In genomic region chr15:93619597-93619996, GRCh38 we compare ENCODE assay signal across 31 cellular contexts.
"Had no signal": no experiment of that assay in that cellular context is flagged by ENCODE, and none has a peak within 500 bp of the region (broad histone marks: within the 10 kb centered on the region; RNA-seq: fewer than 3 reads in every experiment).

No MANE protein-coding gene starts in this region.

- H3K27ac Mint-ChIP-seq: activated CD4-positive, alpha-beta memory T cell treated with anti-CD3 and anti-CD28 coated beads, Interleukin-2, amount 10 ng/mL, durations not matched to agents 7 days and 5 days; activated CD4-positive, alpha-beta T cell treated with anti-CD3 and anti-CD28 coated beads, Interleukin-2, amount 10 ng/mL, durations not matched to agents 7 days and 5 days; activated naive CD4-positive, alpha-beta T cell treated with anti-CD3 and anti-CD28 coated beads, Interleukin-2, amount 10 ng/mL, durations not matched to agents 7 days and 5 days; activated naive CD4-positive, alpha-beta T cell treated with anti-CD3 and anti-CD28 coated beads, Interleukin-2, amount 50 U/mL, for 72 hours; activated naive CD8-positive, alpha-beta T cell treated with anti-CD3 and anti-CD28 coated beads, Interleukin-2, amount 10 ng/mL, durations not matched to agents 7 days and 5 days; activated T-cell treated with anti-CD3 and anti-CD28 coated beads, Interleukin-2, amount 50 U/mL, for 24 hours; activated T-cell treated with anti-CD3 and anti-CD28 coated beads, Interleukin-2, amount 50 U/mL, for 72 hours; dendritic cell treated with granulocyte-macrophage colony-stimulating factor and Interleukin-4, amounts not matched to agents 40 ng/mL and 50 ng/mL, for 4 days; effector memory CD8-positive, alpha-beta T cell; T-helper 17 cell; T-helper 2 cell treated with Interferon-gamma antibody and Interleukin-4, amounts not matched to agents 5 μg/mL and 100 μg/mL, for 36 hours had no signal

- DNase-seq: activated CD4-positive, alpha-beta memory T cell treated with anti-CD3 and anti-CD28 coated beads, Interleukin-2, amount 10 ng/mL, durations not matched to agents 7 days and 5 days; activated CD4-positive, alpha-beta T cell treated with anti-CD3 and anti-CD28 coated beads for 1 hour; activated CD4-positive, alpha-beta T cell treated with anti-CD3 and anti-CD28 coated beads for 4 hours; activated CD4-positive, alpha-beta T cell treated with anti-CD3 and anti-CD28 coated beads, Interleukin-2, amount 10 ng/mL, durations not matched to agents 7 days and 5 days; activated CD4-positive, alpha-beta T cell treated with anti-CD3 and anti-CD28 coated beads, Interleukin-2, amount 50 U/mL, for 4 hours; activated CD8-positive, alpha-beta memory T cell treated with anti-CD3 and anti-CD28 coated beads, Interleukin-2, amount 50 U/mL, for 48 hours; activated gamma-delta T cell; activated naive CD4-positive, alpha-beta T cell; activated naive CD4-positive, alpha-beta T cell treated with anti-CD3 and anti-CD28 coated beads, Interleukin-2, amount 10 ng/mL, durations not matched to agents 7 days and 5 days; activated naive CD8-positive, alpha-beta T cell treated with anti-CD3 and anti-CD28 coated beads, Interleukin-2, amount 10 ng/mL, durations not matched to agents 7 days and 5 days; activated T-cell treated with anti-CD3 and anti-CD28 coated beads for 4 hours; activated T-cell treated with anti-CD3 and anti-CD28 coated beads, Interleukin-2, amount 50 U/mL, for 24 hours; activated T-cell treated with anti-CD3 and anti-CD28 coated beads, Interleukin-2, amount 50 U/mL, for 72 hours; dorsolateral prefrontal cortex; effector CD4-positive, alpha-beta T cell; effector memory CD8-positive, alpha-beta T cell; erythroblast; foreskin keratinocyte; gastrocnemius medialis; heart right ventricle; T-helper 17 cell had no signal

- FAIRE-seq: bronchial epithelial cell had no signal

- H3K9me3 ChIP-seq: ascending aorta, esophagus muscularis mucosa, gastrocnemius medialis, heart right ventricle had no signal

- H3K4me3 Mint-ChIP-seq: activated CD4-positive, alpha-beta memory T cell treated with anti-CD3 and anti-CD28 coated beads, Interleukin-2, amount 10 ng/mL, durations not matched to agents 7 days and 5 days; activated CD4-positive, alpha-beta T cell treated with anti-CD3 and anti-CD28 coated beads, Interleukin-2, amount 10 ng/mL, durations not matched to agents 7 days and 5 days; activated naive CD4-positive, alpha-beta T cell treated with anti-CD3 and anti-CD28 coated beads, Interleukin-2, amount 10 ng/mL, durations not matched to agents 7 days and 5 days; activated naive CD8-positive, alpha-beta T cell treated with anti-CD3 and anti-CD28 coated beads, Interleukin-2, amount 10 ng/mL, durations not matched to agents 7 days and 5 days; activated T-cell treated with anti-CD3 and anti-CD28 coated beads, Interleukin-2, amount 50 U/mL, for 24 hours; activated T-cell treated with anti-CD3 and anti-CD28 coated beads, Interleukin-2, amount 50 U/mL, for 72 hours; brain; central memory CD8-positive, alpha-beta T cell; dendritic cell treated with granulocyte-macrophage colony-stimulating factor and Interleukin-4, amounts not matched to agents 40 ng/mL and 50 ng/mL, for 4 days; effector memory CD8-positive, alpha-beta T cell; T-helper 17 cell; T-helper 2 cell treated with Interferon-gamma antibody and Interleukin-4, amounts not matched to agents 5 μg/mL and 100 μg/mL, for 36 hours had no signal

- H3K36me3 ChIP-seq: ascending aorta, esophagus muscularis mucosa, gastrocnemius medialis, heart right ventricle had no signal

- H2AFZ ChIP-seq: hepatocyte had no signal

- H3K4me2 ChIP-seq: hepatocyte had no signal

- ATAC-seq: activated naive CD4-positive, alpha-beta T cell treated with anti-CD3 and anti-CD28 coated beads, Interleukin-2, amount 50 U/mL, for 72 hours; activated T-cell treated with anti-CD3 and anti-CD28 coated beads, Interleukin-2, amount 50 U/mL, for 72 hours; effector memory CD8-positive, alpha-beta T cell; foreskin keratinocyte; gastrocnemius medialis; heart right ventricle; T-helper 17 cell had no signal

- H3K4me1 ChIP-seq: ascending aorta, esophagus muscularis mucosa, foreskin keratinocyte had no signal

- H3K4me3 ChIP-seq: ascending aorta, coronary artery, dorsolateral prefrontal cortex, esophagus muscularis mucosa, gastrocnemius medialis, heart right ventricle, hepatocyte had no signal

- H3K79me2 ChIP-seq: hepatocyte had no signal

- H3K9me3 Mint-ChIP-seq: activated CD4-positive, alpha-beta memory T cell treated with anti-CD3 and anti-CD28 coated beads, Interleukin-2, amount 10 ng/mL, durations not matched to agents 7 days and 5 days; activated CD4-positive, alpha-beta T cell treated with anti-CD3 and anti-CD28 coated beads, Interleukin-2, amount 10 ng/mL, durations not matched to agents 7 days and 5 days; activated naive CD4-positive, alpha-beta T cell treated with anti-CD3 and anti-CD28 coated beads, Interleukin-2, amount 10 ng/mL, durations not matched to agents 7 days and 5 days; activated naive CD4-positive, alpha-beta T cell treated with anti-CD3 and anti-CD28 coated beads, Interleukin-2, amount 50 U/mL, for 72 hours; activated naive CD8-positive, alpha-beta T cell treated with anti-CD3 and anti-CD28 coated beads, Interleukin-2, amount 10 ng/mL, durations not matched to agents 7 days and 5 days; activated T-cell treated with anti-CD3 and anti-CD28 coated beads, Interleukin-2, amount 50 U/mL, for 24 hours; activated T-cell treated with anti-CD3 and anti-CD28 coated beads, Interleukin-2, amount 50 U/mL, for 72 hours; central memory CD8-positive, alpha-beta T cell; dendritic cell treated with granulocyte-macrophage colony-stimulating factor and Interleukin-4, amounts not matched to agents 40 ng/mL and 50 ng/mL, for 4 days; effector memory CD8-positive, alpha-beta T cell; T-helper 2 cell treated with Interferon-gamma antibody and Interleukin-4, amounts not matched to agents 5 μg/mL and 100 μg/mL, for 36 hours had no signal

- H3K36me3 Mint-ChIP-seq: activated naive CD4-positive, alpha-beta T cell treated with anti-CD3 and anti-CD28 coated beads, Interleukin-2, amount 10 ng/mL, durations not matched to agents 7 days and 5 days; activated naive CD4-positive, alpha-beta T cell treated with anti-CD3 and anti-CD28 coated beads, Interleukin-2, amount 50 U/mL, for 72 hours; activated naive CD8-positive, alpha-beta T cell treated with anti-CD3 and anti-CD28 coated beads, Interleukin-2, amount 10 ng/mL, durations not matched to agents 7 days and 5 days; brain had no signal

- H3K27ac ChIP-seq: ascending aorta, coronary artery, dorsolateral prefrontal cortex, esophagus muscularis mucosa, foreskin keratinocyte, gastrocnemius medialis, heart right ventricle, hepatocyte had no signal

- H3K4me1 Mint-ChIP-seq: activated CD4-positive, alpha-beta memory T cell treated with anti-CD3 and anti-CD28 coated beads, Interleukin-2, amount 10 ng/mL, durations not matched to agents 7 days and 5 days; activated CD4-positive, alpha-beta T cell treated with anti-CD3 and anti-CD28 coated beads, Interleukin-2, amount 10 ng/mL, durations not matched to agents 7 days and 5 days; activated naive CD4-positive, alpha-beta T cell treated with anti-CD3 and anti-CD28 coated beads, Interleukin-2, amount 10 ng/mL, durations not matched to agents 7 days and 5 days; activated naive CD8-positive, alpha-beta T cell treated with anti-CD3 and anti-CD28 coated beads, Interleukin-2, amount 10 ng/mL, durations not matched to agents 7 days and 5 days; central memory CD8-positive, alpha-beta T cell; T-helper 17 cell had no signal

- H3K27me3 ChIP-seq: ascending aorta, esophagus muscularis mucosa, foreskin keratinocyte, gastrocnemius medialis, heart right ventricle, hepatocyte had no signal
